In the genomic region with DNA sequence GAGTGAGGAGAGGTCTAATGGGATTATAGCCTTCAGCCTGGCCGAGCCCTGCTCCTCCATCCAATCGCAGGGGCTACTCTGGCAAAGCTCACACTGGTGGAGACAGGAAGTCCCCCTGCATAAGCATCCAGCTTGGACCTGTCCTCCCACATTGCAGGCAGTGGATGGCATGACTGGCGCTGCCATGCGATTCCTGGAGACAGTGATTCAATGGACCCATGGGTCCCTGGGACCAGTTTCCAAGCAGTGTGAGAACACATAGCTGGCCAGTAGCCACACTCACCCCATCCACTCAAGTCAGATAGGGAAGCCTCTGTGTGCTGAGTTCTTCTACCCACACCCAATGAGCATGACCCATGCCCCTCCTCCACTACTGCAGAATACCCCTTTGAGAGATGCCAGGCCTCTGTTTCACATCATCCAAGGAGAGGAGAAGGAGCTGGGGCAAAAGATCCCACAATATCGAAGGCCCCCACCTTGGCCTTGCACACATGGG, we compare ENCODE assay signal across 20 cellular contexts. TPM values are rescaled to one million over a fixed set of nuclear protein-coding genes. Genes with fewer than 3 reads are reported as not detected.
DNase-seq lines count a peak whose midpoint lies in the region; ATAC-seq and TF ChIP-seq lines count a peak whose summit lies in the region.
"Had no signal": no experiment of that assay in that cellular context is flagged by ENCODE, and none has a peak within 500 bp of the region (broad histone marks: within the 10 kb centered on the region; RNA-seq: fewer than 3 reads in every experiment).

No MANE protein-coding gene starts in this region.

- no peaks in the 10 kb centered on the region for H3K36me3 Mint-ChIP-seq in neural progenitor cell
- H3K36me3 Mint-ChIP-seq: CD4-positive, CD25-positive, alpha-beta regulatory T cell had no signal

- no peaks in the 10 kb centered on the region for H3K79me2 ChIP-seq in neural progenitor cell (ENCODE audit: low read depth)

- no peak overlapping the region for H2AFZ ChIP-seq in neural progenitor cell (replicated peaks)
- H2AFZ ChIP-seq: GM23338 had no signal

- no peak overlapping the region for H3K4me2 ChIP-seq in neural progenitor cell
- H3K4me2 ChIP-seq: GM23338 had no signal

- H3K9ac ChIP-seq in neural progenitor cell: no peak overlapping the region

- H3K27me3 ChIP-seq in neural progenitor cell: no peaks in the 10 kb centered on the region
- H3K27me3 ChIP-seq: BE2C had no signal

- H3K4me1 ChIP-seq in neural progenitor cell: no peaks in the 10 kb centered on the region
- H3K4me1 ChIP-seq: BE2C had no signal

- H3K4me1 Mint-ChIP-seq in neural progenitor cell: peaks cover 12% of the 10 kb centered on the region

- no peak overlapping the region for H3K4me3 ChIP-seq in neural progenitor cell
- H3K4me3 ChIP-seq: GM23338 had no signal

- no peaks in the 10 kb centered on the region for H3K9me3 ChIP-seq in neural progenitor cell (ENCODE audit: low read depth)
- H3K9me3 ChIP-seq: BE2C, Caco-2 had no signal

- TF ChIP-seq CTCF in neural progenitor cell (IDR thresholded peaks at IDR 0.05): no peak

- H3K27ac Mint-ChIP-seq in neural progenitor cell: no peak overlapping the region
- H3K27ac Mint-ChIP-seq: CD4-positive, CD25-positive, alpha-beta regulatory T cell; GM23338 had no signal

- peaks cover 4% of the 10 kb centered on the region for H3K27me3 Mint-ChIP-seq in neural progenitor cell (ENCODE audit: insufficient read depth, low read depth)
- H3K27me3 Mint-ChIP-seq: CD4-positive, CD25-positive, alpha-beta regulatory T cell had no signal

- H3K27ac ChIP-seq in substantia nigra (ENCODE audit: low read depth, low read length, poor library complexity, severe bottlenecking): peak overlapping the region; percentile 66
- no peak overlapping the region for H3K27ac ChIP-seq in neural progenitor cell
- H3K27ac ChIP-seq: 22Rv1 had no signal

- H3F3A ChIP-seq in neural progenitor cell (ENCODE audit: low read depth): no peaks in the 10 kb centered on the region

- DNase-seq in NCI-H82 (lab: John Stamatoyannopoulos, UW) (peak; percentile 40), NCI-H82 treated with DMSO at 0.1 percent for 48 hours (lab: John Stamatoyannopoulos, UW; ENCODE audit: unreplicated experiment) (no peak), globus pallidus (ENCODE audit: low spot score) (peak; percentile 78), occipital lobe (lab: John Stamatoyannopoulos, UW) (peak; percentile 25), substantia nigra (lab: John Stamatoyannopoulos, UW) (peak in 31 of 49 donors; percentile 6 to 74 (median 37)), neural progenitor cell (ENCODE audit: low spot score) (no peak), NCI-H1694 treated with DMSO at 0.1 percent for 48 hours (lab: John Stamatoyannopoulos, UW) (no peak)
- DNase-seq: BE2C; Caco-2; CD4-positive, CD25-positive, alpha-beta regulatory T cell; DMS153; GDM1; NCI-H1105; NCI-H2081 treated with DMSO at 0.1 percent for 48 hours; Right ventricle myocardium superior had no signal

- no peaks in the 10 kb centered on the region for H3K36me3 ChIP-seq in neural progenitor cell
- H3K36me3 ChIP-seq: BE2C had no signal

- H3K4me3 Mint-ChIP-seq in neural progenitor cell: no peak overlapping the region
- H3K4me3 Mint-ChIP-seq: CD4-positive, CD25-positive, alpha-beta regulatory T cell; GM23338 had no signal

- ATAC-seq in GM19023 (IDR thresholded peaks at IDR 0.05; ENCODE audit: unreplicated experiment): no peak
- ATAC-seq: GM23338 had no signal

- no peaks in the 10 kb centered on the region for H4K20me1 ChIP-seq in neural progenitor cell (ENCODE audit: low read depth)

- H3K9me3 Mint-ChIP-seq in neural progenitor cell: no peaks in the 10 kb centered on the region
- H3K9me3 Mint-ChIP-seq: CD4-positive, CD25-positive, alpha-beta regulatory T cell; GM23338 had no signal

RNA-seq across cellular contexts. Expression of a gene that starts 18.1 kb away (rescaled TPM):
- total RNA-seq in occipital lobe: 3.1 TPM
- 10.3 and 18.7 TPM in 2 replicates for total RNA-seq in neural progenitor cell (ENCODE audit: low replicate concordance)

RNA-seq across cellular contexts. Expression of a gene that starts 25.6 kb away (rescaled TPM):
- total RNA-seq in occipital lobe (36.2 TPM), neural progenitor cell (ENCODE audit: low replicate concordance) (35.0 and 54.9 TPM in 2 replicates)

RNA-seq across cellular contexts. Expression of a gene that starts 53.1 kb away (rescaled TPM):
- total RNA-seq in occipital lobe: under 0.01 TPM
- total RNA-seq in neural progenitor cell (ENCODE audit: low replicate concordance): not detected in 2 replicates
- total RNA-seq: Caco-2, Daoy, GM23338, NCI-H460 had no signal

Comparison
In these comparisons a context has a peak if more than half of its experiments do, and no peak if none do; other contexts are left out.
1. DNase-seq: peak in NCI-H82 (single experiment), globus pallidus (single experiment), occipital lobe (single experiment) and substantia nigra (31 of 49); none in NCI-H82 treated with DMSO at 0.1 percent for 48 hours (single experiment), neural progenitor cell (single experiment) and NCI-H1694 treated with DMSO at 0.1 percent for 48 hours (single experiment).